ENCODE assay signal across 14 cellular contexts in genomic region chr9:88400021-88400420, GRCh38. TPM values are rescaled to one million over a fixed set of nuclear protein-coding genes. Genes with fewer than 3 reads are reported as not detected.
A peak's percentile ranks its signal among the peaks of the same experiment; 100 is the strongest.
DNase-seq lines count a peak whose midpoint lies in the region; ATAC-seq and TF ChIP-seq lines count a peak whose summit lies in the region.
"Had no signal": no experiment of that assay in that cellular context is flagged by ENCODE, and none has a peak within 500 bp of the region (broad histone marks: within the 10 kb centered on the region; RNA-seq: fewer than 3 reads in every experiment).

No MANE protein-coding gene starts in this region.

- BruUV-seq in PC-3 (replicated peaks; lab: Mats Ljungman, UMichigan) = no TSS peak

- H3K36me3 ChIP-seq in PC-3 (ENCODE audit: low read depth, low read length) = no peaks in the 10 kb centered on the region

- no peaks in the 10 kb centered on the region for H3K9me3 ChIP-seq in PC-3 (ENCODE audit: low read length)

- intact Hi-C loops in PC-3 (cut with micrococcal nuclease) = no loop called here

- no peaks in the 10 kb centered on the region for H3K27me3 ChIP-seq in PC-3 (ENCODE audit: low read length)

- no peak overlapping the region for H3K9ac ChIP-seq in PC-3 (ENCODE audit: low read length)

- peaks cover 18% of the 10 kb centered on the region for H3K4me1 ChIP-seq in PC-3 (ENCODE audit: insufficient read depth, low read length)

- no peaks in the 10 kb centered on the region for H3K9me3 Mint-ChIP-seq in nephron
- no peaks in the 10 kb centered on the region for H3K9me3 Mint-ChIP-seq in natural killer cell treated with Interleukin-12 subunit alpha and Interleukin-12 subunit beta and Interleukin-15 and Interleukin-18, amount 100 ng/mL, for 72 hours
- H3K9me3 Mint-ChIP-seq: dendritic cell treated with granulocyte-macrophage colony-stimulating factor and Interleukin-4, amounts not matched to agents 40 ng/mL and 50 ng/mL, for 4 days had no signal

- no peak overlapping the region for H3K4me3 ChIP-seq in PC-3 (ENCODE audit: low read length)

- peaks cover 67% of the 10 kb centered on the region for H3K36me3 Mint-ChIP-seq in nephron (ENCODE audit: low read depth)
- H3K36me3 Mint-ChIP-seq in natural killer cell treated with Interleukin-12 subunit alpha and Interleukin-12 subunit beta and Interleukin-15 and Interleukin-18, amount 100 ng/mL, for 72 hours = no peaks in the 10 kb centered on the region

- H3K27ac Mint-ChIP-seq in nephron = peak overlapping the region; percentile 72 to 81 (median 81)
- peak overlapping the region in 1 of 2 donors; percentile 4 for H3K27ac Mint-ChIP-seq in natural killer cell treated with Interleukin-12 subunit alpha and Interleukin-12 subunit beta and Interleukin-15 and Interleukin-18, amount 100 ng/mL, for 72 hours
- H3K27ac Mint-ChIP-seq: dendritic cell treated with granulocyte-macrophage colony-stimulating factor and Interleukin-4, amounts not matched to agents 40 ng/mL and 50 ng/mL, for 4 days had no signal

- H3K4me3 Mint-ChIP-seq in nephron = peak overlapping the region in 1 of 3 experiments; percentile 13
- no peak overlapping the region for H3K4me3 Mint-ChIP-seq in natural killer cell treated with Interleukin-12 subunit alpha and Interleukin-12 subunit beta and Interleukin-15 and Interleukin-18, amount 100 ng/mL, for 72 hours
- H3K4me3 Mint-ChIP-seq: dendritic cell treated with granulocyte-macrophage colony-stimulating factor and Interleukin-4, amounts not matched to agents 40 ng/mL and 50 ng/mL, for 4 days had no signal

- no peak for TF ChIP-seq CTCF in PC-3 (conservative IDR thresholded peaks at IDR 0.05; ENCODE audit: low read depth, low read length)
- no peak for TF ChIP-seq CTCF in nephron (IDR thresholded peaks at IDR 0.05; ENCODE audit: unreplicated experiment in 3 of 3)

- peaks cover 100% of the 10 kb centered on the region for H3K79me2 ChIP-seq in PC-3 (ENCODE audit: low read length)

- H2AFZ ChIP-seq in PC-3 (ENCODE audit: low read length) = no peak overlapping the region

- H3K9me2 ChIP-seq in PC-3 (replicated peaks; ENCODE audit: low read length) = no peaks in the 10 kb centered on the region

- POLR2A ChIA-PET in PC-3 (lab: Charles Lee; ENCODE audit: unreplicated experiment) = interaction anchor here (0.5 kb wide), 1 partner anchor 181 kb away, joined by 3 read pairs; no protein-coding TSS in a partner anchor

- DNase-seq in D341Med (ENCODE audit: low spot score) = peak; percentile 58
- DNase-seq in PC-3 = peak; percentile 67
- peak; percentile 55 for DNase-seq in dedifferentiated amniotic fluid mesenchymal stem cell (ENCODE audit: extremely low spot score)
- DNase-seq in natural killer cell treated with Interleukin-12 subunit alpha and Interleukin-12 subunit beta and Interleukin-15 and Interleukin-18, amount 100 ng/mL, for 72 hours (ENCODE audit: low spot score) = no peak
- DNase-seq in amygdala (lab: John Stamatoyannopoulos, UW) = no peak
- no peak for DNase-seq in NCI-H2171 treated with DMSO at 0.1 percent for 48 hours (lab: John Stamatoyannopoulos, UW)
- DNase-seq: activated T-cell treated with anti-CD3 and anti-CD28 coated beads, Interleukin-2, amount 50 U/mL, for 48 hours; NCI-H2107; stimulated activated CD4-positive, alpha-beta T cell treated with anti-CD3 and anti-CD28 coated beads, Interleukin-1b, Interleukin-23, amount 100 ng/mL, for 48 hours; stimulated activated naive CD8-positive, alpha-beta T cell treated with anti-CD3 and anti-CD28 coated beads, Interleukin-15, Interleukin-2, amounts not matched to agents 100 U/mL and 50 U/mL, for 24 hours had no signal

- peaks cover 28% of the 10 kb centered on the region for H3K4me1 Mint-ChIP-seq in nephron
- peaks cover 18 to 29% of the 10 kb centered on the region in 2 donors for H3K4me1 Mint-ChIP-seq in natural killer cell treated with Interleukin-12 subunit alpha and Interleukin-12 subunit beta and Interleukin-15 and Interleukin-18, amount 100 ng/mL, for 72 hours (ENCODE audit: low read depth in 2 of 2)

- CTCF ChIA-PET in PC-3 (lab: Charles Lee) = no interaction called here

- H3K27ac ChIP-seq in PC-3 (ENCODE audit: low read length) = peak overlapping the region; percentile 40
- H3K27ac ChIP-seq: VCaP had no signal

- H3K27me3 Mint-ChIP-seq in nephron (ENCODE audit: low read depth) = no peaks in the 10 kb centered on the region
- H3K27me3 Mint-ChIP-seq in natural killer cell treated with Interleukin-12 subunit alpha and Interleukin-12 subunit beta and Interleukin-15 and Interleukin-18, amount 100 ng/mL, for 72 hours = no peaks in the 10 kb centered on the region
- H3K27me3 Mint-ChIP-seq: dendritic cell treated with granulocyte-macrophage colony-stimulating factor and Interleukin-4, amounts not matched to agents 40 ng/mL and 50 ng/mL, for 4 days had no signal

- H3K4me2 ChIP-seq in PC-3 (ENCODE audit: low read length) = peak overlapping the region; percentile 26

- H4K20me1 ChIP-seq in PC-3 (ENCODE audit: low read length) = peaks cover 15% of the 10 kb centered on the region

- no peaks in the 10 kb centered on the region for H3F3A ChIP-seq in PC-3 (ENCODE audit: low read length, unreplicated experiment)

- peak; percentile 74 for ATAC-seq in PC-3
- ATAC-seq in natural killer cell treated with Interleukin-12 subunit alpha and Interleukin-12 subunit beta and Interleukin-15 and Interleukin-18, amount 100 ng/mL, for 72 hours = no peak
- ATAC-seq in HG03196 (IDR thresholded peaks at IDR 0.05; ENCODE audit: unreplicated experiment) = no peak
- ATAC-seq: stimulated activated naive CD8-positive, alpha-beta T cell treated with anti-CD3 and anti-CD28 coated beads, Interleukin-15, Interleukin-2, amounts not matched to agents 100 U/mL and 50 U/mL, for 24 hours had no signal

RNA-seq across cellular contexts. Expression of gene SPIN1, which starts 11.8 kb away (rescaled TPM):
- total RNA-seq in PC-3 (2014; rRNA removed) = 37.9 and 46.2 TPM in 2 replicates
- total RNA-seq in natural killer cell treated with Interleukin-12 subunit alpha and Interleukin-12 subunit beta and Interleukin-15 and Interleukin-18, amount 100 ng/mL, for 72 hours = 10 to 100 TPM; 18.6 to 27.8 TPM

Comparison
In these comparisons a context has a peak if more than half of its experiments do, and no peak if none do; other contexts are left out.
1. DNase-seq: peak in D341Med (single experiment), PC-3 (single experiment) and dedifferentiated amniotic fluid mesenchymal stem cell (single experiment); none in natural killer cell treated with Interleukin-12 subunit alpha and Interleukin-12 subunit beta and Interleukin-15 and Interleukin-18, amount 100 ng/mL, for 72 hours (single experiment), amygdala (0 of 56) and NCI-H2171 treated with DMSO at 0.1 percent for 48 hours (single experiment).